Comparison of ENCODE assay signal across 19 cellular contexts in the genomic region with DNA sequence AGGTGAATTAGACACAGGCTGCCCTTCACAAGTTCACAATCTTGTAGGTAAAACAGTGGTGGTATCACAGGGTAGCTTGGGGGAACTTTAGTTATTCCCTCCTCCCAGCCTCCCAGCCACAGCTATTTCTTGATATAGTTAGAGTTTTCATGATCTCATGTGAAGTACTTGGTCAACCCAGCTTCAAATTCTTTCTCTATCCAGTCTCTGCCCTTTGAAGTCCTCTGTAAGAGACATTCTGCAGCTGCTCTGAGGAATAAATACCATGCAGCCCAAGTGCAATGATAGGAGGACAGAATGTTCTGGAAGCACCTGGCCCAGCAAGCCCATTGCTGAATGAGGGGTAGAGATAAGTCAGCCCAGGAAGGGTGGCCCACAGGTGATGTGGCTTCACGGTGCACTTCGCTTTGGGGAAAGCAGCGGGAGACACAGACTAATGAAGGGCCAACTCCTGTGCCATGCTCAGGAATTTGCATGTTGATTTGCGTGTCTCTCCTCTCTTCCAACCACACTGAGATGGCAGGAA. TPM values are rescaled to one million over a fixed set of nuclear protein-coding genes. Genes with fewer than 3 reads are reported as not detected.
DNase-seq lines count a peak whose midpoint lies in the region; ATAC-seq and TF ChIP-seq lines count a peak whose summit lies in the region.
"Had no signal": no experiment of that assay in that cellular context is flagged by ENCODE, and none has a peak within 500 bp of the region (broad histone marks: within the 10 kb centered on the region; RNA-seq: fewer than 3 reads in every experiment).

No MANE protein-coding gene starts in this region.

- no TSS peak for BruUV-seq in Panc1 (replicated peaks; lab: Mats Ljungman, UMichigan)

- 0 out of 2 replicates have a peak overlapping the region, but pooled peaks have one; percentile 56 for H2AFZ ChIP-seq in GM23338

- H3K36me3 ChIP-seq in GM23338 (ENCODE audit: insufficient read depth) (no peaks in the 10 kb centered on the region), Panc1 (ENCODE audit: control insufficient read depth, insufficient read depth, low read length) (no peaks in the 10 kb centered on the region)
- H3K36me3 ChIP-seq: Peyer's patch had no signal

- H3K27ac ChIP-seq in GM23338 (ENCODE audit: low read depth) (no peak overlapping the region), Panc1 (ENCODE audit: low read length) (peak overlapping the region; percentile 39)
- H3K27ac ChIP-seq: KMS-11, Peyer's patch had no signal

- H3K4me3 ChIP-seq in GM23338 (no peak overlapping the region), Panc1 (ENCODE audit: low read depth in 2 of 2, low read length in 2 of 2) (no peak overlapping the region)
- H3K4me3 ChIP-seq: Peyer's patch had no signal

- TF ChIP-seq CTCF in GM23338 (conservative IDR thresholded peaks at IDR 0.05; ENCODE audit: low read depth in 2 of 2) (no peak), Panc1 (IDR thresholded peaks at IDR 0.05) (no peak), nephron progenitor cell (IDR thresholded peaks at IDR 0.05) (no peak)

- H3K9me3 Mint-ChIP-seq in GM23338 = no peaks in the 10 kb centered on the region; the same call in 2 of the 3 replicates
- H3K9me3 Mint-ChIP-seq in nephron progenitor cell = peaks cover 10% of the 10 kb centered on the region
- no peaks in the 10 kb centered on the region for H3K9me3 Mint-ChIP-seq in activated T-helper 17 cell treated with anti-CD3 and anti-CD28 coated beads, Interleukin-2, amount 50 U/mL, for 72 hours

- H3K9me2 ChIP-seq in GM23338 (ENCODE audit: insufficient read depth) = no peaks in the 10 kb centered on the region

- no peak overlapping the region for H3K4me2 ChIP-seq in GM23338
- H3K4me2 ChIP-seq: KMS-11 had no signal

- H3K36me3 Mint-ChIP-seq in GM23338 (ENCODE audit: low read depth) = no peaks in the 10 kb centered on the region
- H3K36me3 Mint-ChIP-seq in nephron progenitor cell (ENCODE audit: low read depth) = no peaks in the 10 kb centered on the region
- H3K36me3 Mint-ChIP-seq in activated T-helper 17 cell treated with anti-CD3 and anti-CD28 coated beads, Interleukin-2, amount 50 U/mL, for 72 hours (ENCODE audit: low read depth) = no peaks in the 10 kb centered on the region
- H3K36me3 Mint-ChIP-seq: CD14-positive monocyte had no signal

- H3K79me2 ChIP-seq in GM23338 (replicated peaks; ENCODE audit: insufficient read depth) = no peaks in the 10 kb centered on the region

- H3K4me1 ChIP-seq in GM23338 (ENCODE audit: insufficient read depth) (peaks cover 5% of the 10 kb centered on the region; the same call in 1 of the 2 replicates), Panc1 (ENCODE audit: control insufficient read depth, insufficient read depth, low read length) (no peaks in the 10 kb centered on the region)
- H3K4me1 ChIP-seq: Peyer's patch had no signal

- in situ Hi-C loops in Panc1 (cut with HindIII; ENCODE audit: low pct_unique_long_range_greater_than_20kb, low sequenced_read_pairs) = no loop called here

- CTCF ChIA-PET in Panc1 (lab: Charles Lee) = no interaction called here

- H3F3A ChIP-seq in GM23338 (replicated peaks; ENCODE audit: low read depth) = no peaks in the 10 kb centered on the region

- no peak overlapping the region for H3K4me3 Mint-ChIP-seq in GM23338
- no peak overlapping the region for H3K4me3 Mint-ChIP-seq in nephron progenitor cell
- H3K4me3 Mint-ChIP-seq in activated T-helper 17 cell treated with anti-CD3 and anti-CD28 coated beads, Interleukin-2, amount 50 U/mL, for 72 hours = no peak overlapping the region
- H3K4me3 Mint-ChIP-seq: B cell, CD14-positive monocyte had no signal

- POLR2A ChIA-PET in Panc1 (lab: Charles Lee) = no interaction called here

- ATAC-seq in GM23338 (no peak), Panc1 (no peak)
- no peak for ATAC-seq in activated T-helper 17 cell treated with anti-CD3 and anti-CD28 coated beads, Interleukin-2, amount 50 U/mL, for 72 hours (replicated peaks)
- ATAC-seq: HCT116, SK-N-SH treated with all-trans-retinoic acid at 6 μM for 48 hours had no signal

- no peaks in the 10 kb centered on the region for H4K20me1 ChIP-seq in GM23338 (replicated peaks; ENCODE audit: insufficient read depth)

- H3K27me3 Mint-ChIP-seq in GM23338 (ENCODE audit: insufficient read depth, low read depth, poor library complexity) (peaks cover 3% of the 10 kb centered on the region), nephron progenitor cell (ENCODE audit: low read depth, poor library complexity) (peaks cover 3% of the 10 kb centered on the region)
- H3K27me3 Mint-ChIP-seq in activated T-helper 17 cell treated with anti-CD3 and anti-CD28 coated beads, Interleukin-2, amount 50 U/mL, for 72 hours = peaks cover 4% of the 10 kb centered on the region

- no peaks in the 10 kb centered on the region for H3K9me3 ChIP-seq in Panc1 (ENCODE audit: control insufficient read depth, insufficient read depth, low read depth, low read length)
- H3K9me3 ChIP-seq: Peyer's patch had no signal

- DNase-seq in GM23338 (ENCODE audit: low spot score) (no peak), Panc1 (ENCODE audit: low read depth, low spot score) (no peak), iris pigment epithelial cell (ENCODE audit: low read depth) (peak; percentile 33), nephron progenitor cell (no peak), superior temporal gyrus (ENCODE audit: extremely low spot score) (no peak)
- DNase-seq in stimulated activated CD4-positive, alpha-beta T cell treated with anti-CD3 and anti-CD28 coated beads, Interleukin-12 subunit alpha, Interleukin-12 subunit beta, amount 100 ng/mL, for 4 hours = no peak
- DNase-seq: ACHN; GOT3; NCI-H1105; NCI-H2081; NCI-H510A; NK-92 treated with Interleukin-12 subunit alpha and Interleukin-12 subunit beta, amount 100 ng/mL, for 24 hours; Peyer's patch had no signal

- peaks cover 6% of the 10 kb centered on the region; the same call in 1 of the 3 replicates for H3K4me1 Mint-ChIP-seq in GM23338
- H3K4me1 Mint-ChIP-seq in nephron progenitor cell = peaks cover 4% of the 10 kb centered on the region
- H3K4me1 Mint-ChIP-seq in activated T-helper 17 cell treated with anti-CD3 and anti-CD28 coated beads, Interleukin-2, amount 50 U/mL, for 72 hours = no peaks in the 10 kb centered on the region
- H3K4me1 Mint-ChIP-seq: B cell, CD14-positive monocyte had no signal

- no peak overlapping the region for H3K27ac Mint-ChIP-seq in GM23338
- H3K27ac Mint-ChIP-seq in nephron progenitor cell = no peak overlapping the region
- no peak overlapping the region for H3K27ac Mint-ChIP-seq in activated T-helper 17 cell treated with anti-CD3 and anti-CD28 coated beads, Interleukin-2, amount 50 U/mL, for 72 hours
- H3K27ac Mint-ChIP-seq: B cell, CD14-positive monocyte had no signal

- no peaks in the 10 kb centered on the region for H3K27me3 ChIP-seq in GM23338 (ENCODE audit: insufficient read depth)
- H3K27me3 ChIP-seq in Panc1 (ENCODE audit: control insufficient read depth, insufficient read depth, low read length) = no peaks in the 10 kb centered on the region
- H3K27me3 ChIP-seq: Peyer's patch had no signal

- intact Hi-C loops in Panc1 (cut with micrococcal nuclease; ENCODE audit: unreplicated experiment) = no loop called here

TF ChIP-seq in GM23338, 12 proteins besides CTCF, POLR2A, EP300 and RAD21 (continues in another document):
- TF ChIP-seq STAT1 (IDR thresholded peaks at IDR 0.05; ENCODE audit: unreplicated experiment) = no peak
- no peak for TF ChIP-seq ZNF331 (CRISPR knock-in tag; IDR thresholded peaks at IDR 0.05; ENCODE audit: low read depth)
- TF ChIP-seq REST (IDR thresholded peaks at IDR 0.05; ENCODE audit: unreplicated experiment) = no peak
- no peak for TF ChIP-seq EZH2phosphoT487 (IDR thresholded peaks at IDR 0.05; ENCODE audit: unreplicated experiment)
- TF ChIP-seq NANOG (IDR thresholded peaks at IDR 0.05; ENCODE audit: borderline replicate concordance) = no peak
- no peak for TF ChIP-seq POLR2AphosphoS5 (IDR thresholded peaks at IDR 0.05; ENCODE audit: low read depth)
- TF ChIP-seq JUNB (IDR thresholded peaks at IDR 0.05; ENCODE audit: unreplicated experiment) = no peak
- no peak for TF ChIP-seq ETS1 (IDR thresholded peaks at IDR 0.05)

RNA-seq across cellular contexts. Expression of gene TXNRD1, which starts 8.1 kb away (rescaled TPM):
- total RNA-seq in GM23338 (2014; rRNA removed; shearing (Covaris generic)) = 127 and 135 TPM in 2 replicates
- polyA plus RNA-seq in GM23338 (2016; fragmentation: Nextera tagmentation; extraction: Ambion mirVana) = 108 and 115 TPM in 2 replicates
- total RNA-seq in Panc1 (2021; ENCODE audit: unreplicated experiment) = 348 TPM
- 205 TPM for polyA plus RNA-seq in Panc1 (2012; ENCODE audit: insufficient read length)
- total RNA-seq in activated T-helper 17 cell treated with anti-CD3 and anti-CD28 coated beads, Interleukin-2, amount 50 U/mL, for 72 hours = 100 to 1,000 TPM in 1 of 2 donors, 10 to 100 TPM in 1; 69.2 to 119 TPM
